In the genomic region with DNA sequence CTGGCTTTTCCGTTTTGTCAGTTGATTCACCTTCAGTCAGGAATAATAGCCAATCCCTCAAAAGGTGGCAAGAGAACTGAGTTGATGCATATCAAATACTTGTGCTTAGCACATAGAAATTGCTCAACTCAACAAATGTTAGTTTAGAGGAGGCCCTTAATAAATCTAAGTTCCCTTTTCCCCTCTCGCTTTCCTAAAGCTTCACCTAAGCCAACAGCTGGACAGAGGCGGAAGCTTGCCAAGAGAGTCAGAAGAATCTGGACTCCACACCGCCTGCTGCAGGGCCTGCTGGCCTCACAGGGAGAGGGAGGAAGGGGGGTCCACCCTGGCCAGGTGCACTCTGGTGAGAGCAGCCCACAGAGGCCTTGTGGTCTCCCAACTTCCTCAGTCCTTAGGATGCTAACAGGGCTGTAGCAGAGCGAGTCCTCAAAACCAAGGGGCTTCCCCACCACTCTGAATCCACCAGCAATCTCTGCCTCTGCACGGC, we compare ENCODE assay signal across 8 cellular contexts.
DNase-seq lines count a peak whose midpoint lies in the region; ATAC-seq, FAIRE-seq and TF ChIP-seq lines count a peak whose summit lies in the region.

No MANE protein-coding gene starts in this region.

- H3K36me3 ChIP-seq in liver (ENCODE audit: control insufficient read depth in 4 of 4, insufficient read depth in 3 of 4, low read depth in 1 of 4, low read length in 3 of 4) = no peaks in the 10 kb centered on the region
- H3K36me3 ChIP-seq in HepG2 (replicated peaks in 1 of 2; ENCODE audit: control insufficient read depth in 1 of 2, insufficient read depth in 2 of 2, low read length in 2 of 2) = no peaks in the 10 kb centered on the region
- H3K36me3 ChIP-seq in lung (ENCODE audit: control insufficient read depth in 2 of 2, insufficient read depth in 2 of 2, low read length in 2 of 2) = no peaks in the 10 kb centered on the region

- H2AFZ ChIP-seq in HepG2 (ENCODE audit: low read length) = no peak overlapping the region

- FAIRE-seq in HepG2 (lab: Jason Lieb, UNC) = no peak

- no peak overlapping the region for H3K4me2 ChIP-seq in HepG2 (ENCODE audit: low read depth, low read length)

- H3K4me1 ChIP-seq in liver (ENCODE audit: control insufficient read depth in 4 of 4, insufficient read depth in 4 of 4, low read length in 3 of 4) (peaks cover 0 to 15% (median 6%) of the 10 kb centered on the region in 4 donors), HepG2 (ENCODE audit: insufficient read depth, low read length) (no peaks in the 10 kb centered on the region), lung (ENCODE audit: control insufficient read depth in 2 of 2, insufficient read depth in 2 of 2, low read length in 2 of 2) (peaks cover 12 to 40% of the 10 kb centered on the region in 2 donors)

- ATAC-seq in HepG2 (no peak), lung (ENCODE audit: insufficient read depth, low FRiP score) (no peak), HG03469 (IDR thresholded peaks at IDR 0.05; ENCODE audit: unreplicated experiment) (no peak)

- TF ChIP-seq RAD21 in liver (IDR thresholded peaks at IDR 0.05) (no peak), HepG2 (CRISPR knock-in tag; IDR thresholded peaks at IDR 0.05) (no peak)

- H3K79me2 ChIP-seq in HepG2 (ENCODE audit: insufficient read depth, low read length) = no peaks in the 10 kb centered on the region

- 65% methylated on average over 6 of the region's 6 CpGs for WGBS in liver
- WGBS in HepG2 (ENCODE audit: low lambda C conversion rate) = 62% methylated on average over 4 of the region's 6 CpGs
- 27 to 41% methylated on average over 6 of the region's 6 CpGs for WGBS in lung, 2 donors

- H3K9me3 ChIP-seq in liver (ENCODE audit: control insufficient read depth in 4 of 4, low read length in 3 of 4) = no peaks in the 10 kb centered on the region
- no peaks in the 10 kb centered on the region for H3K9me3 ChIP-seq in HepG2 (ENCODE audit: low read length)
- H3K9me3 ChIP-seq in lung (ENCODE audit: control insufficient read depth in 2 of 2, insufficient read depth in 1 of 2, low read length in 1 of 2) = no peaks in the 10 kb centered on the region

- TF ChIP-seq POLR2A in HepG2 (IDR thresholded peaks at IDR 0.05; ENCODE audit: insufficient read depth in 1 of 2, low read depth in 2 of 2, low read length in 2 of 2) = no peak

- intact Hi-C loops in HepG2 (cut with micrococcal nuclease; ENCODE audit: unreplicated experiment) = no loop called here

- H4K20me1 ChIP-seq in HepG2 (ENCODE audit: insufficient read depth, low read length) = no peaks in the 10 kb centered on the region

- POLR2A ChIA-PET in HepG2 (lab: Yijun Ruan, JAX) = no interaction called here

- TF ChIP-seq CTCF in liver (IDR thresholded peaks at IDR 0.05; ENCODE audit: low read depth, low read length, missing input control) (no peak), HepG2 (CRISPR knock-in tag; IDR thresholded peaks at IDR 0.05) (no peak), HL-60 (IDR thresholded peaks at IDR 0.05; ENCODE audit: insufficient read depth, low read length) (no peak), lung (IDR thresholded peaks at IDR 0.05; ENCODE audit: control extremely low read depth, extremely low read depth) (no peak)

- no peak overlapping the region for H3K9ac ChIP-seq in liver (ENCODE audit: low read depth in 1 of 2, low read length in 2 of 2)
- H3K9ac ChIP-seq in HepG2 (ENCODE audit: insufficient read depth, low read depth, low read length) = no peak overlapping the region

- H3K27me3 ChIP-seq in liver (ENCODE audit: control insufficient read depth in 4 of 4, insufficient read depth in 4 of 4, low read length in 3 of 4) (no peaks in the 10 kb centered on the region), HepG2 (ENCODE audit: control insufficient read depth in 1 of 2, insufficient read depth in 2 of 2, low read length in 2 of 2) (peaks cover 2 to 15% of the 10 kb centered on the region in 2 experiments; a peak in 3 of 5 replicates), HL-60 (ENCODE audit: insufficient read depth, poor library complexity, severe bottlenecking) (no peaks in the 10 kb centered on the region), lung (ENCODE audit: control insufficient read depth, insufficient read depth) (no peaks in the 10 kb centered on the region)

- CTCF ChIA-PET in HepG2 (lab: Yijun Ruan, JAX; ENCODE audit: low intra/inter-chr PET ratio, low total read pairs) = no interaction called here

- no peak for DNase-seq in HepG2 (ENCODE audit: low spot score)
- peak; percentile 95 to 97 for DNase-seq in HL-60 (ENCODE audit: low read depth in 1 of 2, low spot score in 1 of 2)
- DNase-seq in amniotic epithelial cell (ENCODE audit: low read depth) = peak; percentile 83
- peak; percentile 66 for DNase-seq in lung (ENCODE audit: low spot score)
- no peak for DNase-seq in NCI-H1436 treated with DMSO at 0.1 percent for 48 hours (lab: John Stamatoyannopoulos, UW)
- DNase-seq in NCI-H146 (lab: John Stamatoyannopoulos, UW) = no peak

- H3K27ac ChIP-seq in liver (ENCODE audit: low read depth in 1 of 2, low read length in 2 of 2) (no peak overlapping the region), HepG2 (ENCODE audit: extremely low read length, insufficient read depth, low read length) (no peak overlapping the region), HL-60 (replicated peaks) (peak overlapping the region; percentile 74), lung (ENCODE audit: low read depth in 1 of 2, low read length in 1 of 2) (peak overlapping the region; percentile 11 to 87)

- in situ Hi-C loops in HepG2 (cut with HindIII; ENCODE audit: extremely low pct_ligation_motif_present, low pct_unique_long_range_greater_than_20kb) = no loop called here

- H3K4me3 ChIP-seq in liver (ENCODE audit: low read depth in 1 of 3, low read length in 3 of 3) = no peak overlapping the region
- H3K4me3 ChIP-seq in HepG2 (replicated peaks in 1 of 3; ENCODE audit: insufficient read depth in 1 of 3, low read depth in 2 of 3, low read length in 3 of 3) = no peak overlapping the region
- no peak overlapping the region for H3K4me3 ChIP-seq in HL-60 (replicated peaks; ENCODE audit: insufficient read depth, low read length)
- no peak overlapping the region for H3K4me3 ChIP-seq in lung

- no TSS peak for BruUV-seq in HepG2 (replicated peaks; lab: Mats Ljungman, UMichigan)

- TF ChIP-seq EP300 in HepG2 (IDR thresholded peaks at IDR 0.05; ENCODE audit: low read depth in 2 of 2, low read length in 2 of 2) = no peak
- no peak for TF ChIP-seq EP300 in HepG2 (CRISPR knock-in tag; IDR thresholded peaks at IDR 0.05; ENCODE audit: borderline replicate concordance)

TF ChIP-seq in liver, 16 proteins besides CTCF, POLR2A, EP300 and RAD21:
- no peak for TF ChIP-seq NR2F2 (IDR thresholded peaks at IDR 0.05)
- TF ChIP-seq, protein P1, sequence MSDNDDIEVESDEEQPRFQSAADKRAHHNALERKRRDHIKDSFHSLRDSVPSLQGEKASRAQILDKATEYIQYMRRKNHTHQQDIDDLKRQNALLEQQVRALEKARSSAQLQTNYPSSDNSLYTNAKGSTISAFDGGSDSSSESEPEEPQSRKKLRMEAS (IDR thresholded peaks at IDR 0.05) = peak; percentile 32
- peak in 1 of 2 donors; percentile 51 for TF ChIP-seq RXRA (IDR thresholded peaks at IDR 0.05)
- peak in 1 of 2 donors; percentile 32 for TF ChIP-seq HNF4A (conservative IDR thresholded peaks at IDR 0.05)

TF ChIP-seq in HepG2, 621 proteins besides CTCF, POLR2A, EP300 and RAD21 (continues in another document):
- TF ChIP-seq RCOR2 (CRISPR knock-in tag; IDR thresholded peaks at IDR 0.05) (no peak), TRIM24 (CRISPR knock-in tag; IDR thresholded peaks at IDR 0.05) (no peak), FOXA1 (IDR thresholded peaks at IDR 0.05) (no peak), FOXA1 (CRISPR knock-in tag; IDR thresholded peaks at IDR 0.05) (no peak), MXD4 (CRISPR knock-in tag; IDR thresholded peaks at IDR 0.05) (no peak), MYC (CRISPR knock-in tag; IDR thresholded peaks at IDR 0.05; ENCODE audit: borderline replicate concordance) (no peak), KAT8 (CRISPR knock-in tag; IDR thresholded peaks at IDR 0.05) (no peak), CBX5 (CRISPR knock-in tag; IDR thresholded peaks at IDR 0.05; ENCODE audit: borderline replicate concordance) (no peak), ZNF556 (CRISPR knock-in tag; IDR thresholded peaks at IDR 0.05; ENCODE audit: borderline replicate concordance) (no peak), SP2 (CRISPR knock-in tag; IDR thresholded peaks at IDR 0.05) (no peak), NFE2L1 (CRISPR knock-in tag; IDR thresholded peaks at IDR 0.05; ENCODE audit: borderline replicate concordance) (no peak)
- TF ChIP-seq, protein P2, sequence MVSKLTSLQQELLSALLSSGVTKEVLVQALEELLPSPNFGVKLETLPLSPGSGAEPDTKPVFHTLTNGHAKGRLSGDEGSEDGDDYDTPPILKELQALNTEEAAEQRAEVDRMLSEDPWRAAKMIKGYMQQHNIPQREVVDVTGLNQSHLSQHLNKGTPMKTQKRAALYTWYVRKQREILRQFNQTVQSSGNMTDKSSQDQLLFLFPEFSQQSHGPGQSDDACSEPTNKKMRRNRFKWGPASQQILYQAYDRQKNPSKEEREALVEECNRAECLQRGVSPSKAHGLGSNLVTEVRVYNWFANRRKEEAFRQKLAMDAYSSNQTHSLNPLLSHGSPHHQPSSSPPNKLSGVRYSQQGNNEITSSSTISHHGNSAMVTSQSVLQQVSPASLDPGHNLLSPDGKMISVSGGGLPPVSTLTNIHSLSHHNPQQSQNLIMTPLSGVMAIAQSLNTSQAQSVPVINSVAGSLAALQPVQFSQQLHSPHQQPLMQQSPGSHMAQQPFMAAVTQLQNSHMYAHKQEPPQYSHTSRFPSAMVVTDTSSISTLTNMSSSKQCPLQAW (CRISPR knock-in tag; IDR thresholded peaks at IDR 0.05) = no peak
- TF ChIP-seq, protein P3, sequence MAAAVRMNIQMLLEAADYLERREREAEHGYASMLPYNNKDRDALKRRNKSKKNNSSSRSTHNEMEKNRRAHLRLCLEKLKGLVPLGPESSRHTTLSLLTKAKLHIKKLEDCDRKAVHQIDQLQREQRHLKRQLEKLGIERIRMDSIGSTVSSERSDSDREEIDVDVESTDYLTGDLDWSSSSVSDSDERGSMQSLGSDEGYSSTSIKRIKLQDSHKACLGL (CRISPR knock-in tag; IDR thresholded peaks at IDR 0.05) = no peak

Comparison
In these comparisons a context has a peak if more than half of its experiments do, and no peak if none do; other contexts are left out.
1. H3K27ac ChIP-seq: peak in HL-60 (single experiment) and lung (2 of 2); none in liver (0 of 2) and HepG2 (single experiment).
2. DNase-seq: peak in HL-60 (2 of 2), amniotic epithelial cell (single experiment) and lung (single experiment); none in HepG2 (single experiment), NCI-H1436 treated with DMSO at 0.1 percent for 48 hours (single experiment) and NCI-H146 (single experiment).